In the genomic region with DNA sequence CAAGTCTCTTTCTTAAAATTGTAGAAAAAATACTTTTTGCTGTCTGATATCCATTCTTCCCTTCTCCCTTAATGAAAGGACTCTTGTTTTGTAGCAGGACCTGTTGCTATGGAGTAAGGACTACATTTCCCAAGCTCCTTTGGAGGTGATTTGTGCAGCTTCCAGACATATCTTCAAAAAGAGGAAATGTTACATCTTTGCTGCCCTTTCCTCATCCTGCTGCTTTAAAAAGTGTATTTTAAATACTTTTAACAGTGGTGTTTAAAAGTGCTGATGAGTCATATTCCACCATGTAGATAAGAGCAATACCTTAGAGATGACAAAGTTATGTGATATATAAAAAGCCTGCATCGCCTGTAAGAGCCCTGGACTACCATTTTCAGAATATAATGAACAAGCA, we compare ENCODE assay signal across 19 cellular contexts.
A peak's percentile ranks its signal among the peaks of the same experiment; 100 is the strongest.
DNase-seq lines count a peak whose midpoint lies in the region; ATAC-seq, FAIRE-seq and TF ChIP-seq lines count a peak whose summit lies in the region.
"Had no signal": no experiment of that assay in that cellular context is flagged by ENCODE, and none has a peak within 500 bp of the region (broad histone marks: within the 10 kb centered on the region; RNA-seq: fewer than 3 reads in every experiment).

No MANE protein-coding gene starts in this region.

- no peak for TF ChIP-seq POLR2A in K562 (conservative IDR thresholded peaks at IDR 0.05)

- no peaks in the 10 kb centered on the region for H3K36me3 ChIP-seq in OCI-LY7 (ENCODE audit: insufficient read depth, low read length)
- no peaks in the 10 kb centered on the region for H3K36me3 ChIP-seq in K562 (ENCODE audit: control insufficient read depth, insufficient read depth, low read length)
- no peaks in the 10 kb centered on the region for H3K36me3 ChIP-seq in trophoblast cell (ENCODE audit: control insufficient read depth in 1 of 2, insufficient read depth in 2 of 2, low read length in 2 of 2)
- H3K36me3 ChIP-seq in neuronal stem cell (replicated peaks in 1 of 2; ENCODE audit: control insufficient read depth in 2 of 2, insufficient read depth in 2 of 2, low read length in 2 of 2) = no peaks in the 10 kb centered on the region
- H3K36me3 ChIP-seq: left ventricle myocardium inferior, thoracic aorta, WERI-Rb-1 had no signal

- H3K4me1 ChIP-seq in OCI-LY7 (ENCODE audit: insufficient read depth, low read length, poor library complexity, severe bottlenecking) = peaks cover 5% of the 10 kb centered on the region
- H3K4me1 ChIP-seq in K562 (replicated peaks in 1 of 2; ENCODE audit: control insufficient read depth in 2 of 2, insufficient read depth in 2 of 2, low read length in 2 of 2) = peaks cover 0 to 2% of the 10 kb centered on the region in 2 experiments; a peak in 1 of 5 replicates
- no peaks in the 10 kb centered on the region for H3K4me1 ChIP-seq in trophoblast cell (ENCODE audit: control insufficient read depth in 1 of 2, insufficient read depth in 2 of 2, low read length in 2 of 2)
- H3K4me1 ChIP-seq in neuronal stem cell (ENCODE audit: control insufficient read depth in 2 of 2, insufficient read depth in 1 of 2, low read depth in 1 of 2, low read length in 2 of 2) = no peaks in the 10 kb centered on the region
- H3K4me1 ChIP-seq: left ventricle myocardium inferior had no signal

- peak; percentile 1 for DNase-seq in HCEC 1CT
- peak; percentile 29 for DNase-seq in OCI-LY7 (ENCODE audit: low spot score)
- DNase-seq in K562 (ENCODE audit: extremely low read depth in 1 of 4, low spot score in 3 of 4) = no peak
- DNase-seq in trophoblast cell = peak; percentile 24 to 79
- no peak for DNase-seq in NCI-H1092 (lab: John Stamatoyannopoulos, UW)
- DNase-seq in neuronal stem cell (ENCODE audit: low spot score) = no peak
- DNase-seq in putamen (ENCODE audit: low spot score) = no peak
- DNase-seq: activated CD8-positive, alpha-beta T cell treated with anti-CD3 and anti-CD28 coated beads for 36 hours; CD4-positive, CD25-positive, alpha-beta regulatory T cell; cerebellar nuclear complex; DMS79; left ventricle myocardium inferior; NCI-H69; small intestine; SW 1271; WERI-Rb-1 had no signal

- H3K9me1 ChIP-seq in K562 (ENCODE audit: control insufficient read depth, insufficient read depth, low read length) = no peaks in the 10 kb centered on the region

- no peak overlapping the region for H2BK120ac ChIP-seq in trophoblast cell (ENCODE audit: insufficient read depth, low read length, poor library complexity)
- no peak overlapping the region for H2BK120ac ChIP-seq in neuronal stem cell (ENCODE audit: low read depth, low read length)

- H3K9me3 ChIP-seq in OCI-LY7 (ENCODE audit: low read length) (no peaks in the 10 kb centered on the region), K562 (replicated peaks; ENCODE audit: control insufficient read depth, insufficient read depth, low read depth, low read length) (no peaks in the 10 kb centered on the region), trophoblast cell (ENCODE audit: insufficient read depth, low read depth, low read length) (peaks cover under 1% of the 10 kb centered on the region), neuronal stem cell (replicated peaks in 1 of 2; ENCODE audit: control insufficient read depth in 2 of 2, insufficient read depth in 1 of 2, low read depth in 1 of 2, low read length in 2 of 2) (no peaks in the 10 kb centered on the region)
- H3K9me3 ChIP-seq: left ventricle myocardium inferior, thoracic aorta had no signal

- H2AK5ac ChIP-seq in trophoblast cell (ENCODE audit: low read length) (no peak overlapping the region), neuronal stem cell (ENCODE audit: low read depth, low read length) (no peak overlapping the region)

- no peak overlapping the region for H2BK12ac ChIP-seq in trophoblast cell (ENCODE audit: low read length)
- no peak overlapping the region for H2BK12ac ChIP-seq in neuronal stem cell (ENCODE audit: low read length)

- CTCF ChIA-PET in OCI-LY7 (lab: Charles Lee; ENCODE audit: unreplicated experiment) (interaction anchor here (0.5 kb wide), 1 partner anchor 973 kb away, joined by 3 read pairs; no protein-coding TSS in a partner anchor), K562 (lab: Yijun Ruan, JAX; ENCODE audit: low intra/inter-chr PET ratio) (no interaction called here)

- H3K79me2 ChIP-seq in OCI-LY7 (ENCODE audit: insufficient read depth, low read depth, low read length) (no peaks in the 10 kb centered on the region), K562 (ENCODE audit: control insufficient read depth, insufficient read depth, low read length) (no peaks in the 10 kb centered on the region), trophoblast cell (ENCODE audit: control insufficient read depth, insufficient read depth, low read length, poor library complexity) (no peaks in the 10 kb centered on the region)

- FAIRE-seq in K562 (lab: Jason Lieb, UNC) = no peak
- FAIRE-seq: frontal cortex had no signal

- H2BK15ac ChIP-seq in neuronal stem cell (ENCODE audit: low read length) = no peak overlapping the region

- TF ChIP-seq RAD21 in K562 (CRISPR knock-in tag; conservative IDR thresholded peaks at IDR 0.05 in 1 of 2, IDR thresholded peaks at IDR 0.05 in 1 of 2) = no peak

- no peak overlapping the region for H3K4ac ChIP-seq in trophoblast cell (ENCODE audit: low read depth, low read length)
- H3K4ac ChIP-seq in neuronal stem cell (ENCODE audit: low read length) = no peak overlapping the region

- H3K23ac ChIP-seq in trophoblast cell (ENCODE audit: low read length) = no peak overlapping the region
- no peak overlapping the region for H3K23ac ChIP-seq in neuronal stem cell (ENCODE audit: low read depth, low read length, poor library complexity)

- H3K9ac ChIP-seq in K562 (ENCODE audit: insufficient read depth in 1 of 2, low read depth in 2 of 2, low read length in 2 of 2) (no peak overlapping the region), trophoblast cell (ENCODE audit: low read length) (no peak overlapping the region), neuronal stem cell (ENCODE audit: low read depth, low read length, poor library complexity) (no peak overlapping the region)

- H3K14ac ChIP-seq in trophoblast cell (ENCODE audit: low read length) (no peak overlapping the region), neuronal stem cell (ENCODE audit: low read length) (no peak overlapping the region)

- intact Hi-C loops in OCI-LY7 (cut with micrococcal nuclease; ENCODE audit: unreplicated experiment) = no loop called here
- intact Hi-C loops in K562 (cut with micrococcal nuclease) = no loop called here

- no peak overlapping the region for H4K12ac ChIP-seq in trophoblast cell (ENCODE audit: low read depth, low read length)

- H4K20me1 ChIP-seq in OCI-LY7 (ENCODE audit: insufficient read depth, low read length) (no peaks in the 10 kb centered on the region), K562 (replicated peaks; ENCODE audit: control insufficient read depth, insufficient read depth, low read length) (no peaks in the 10 kb centered on the region)

- H4K8ac ChIP-seq in trophoblast cell (ENCODE audit: low read depth, low read length) (no peak overlapping the region), neuronal stem cell (ENCODE audit: low read depth, low read length) (no peak overlapping the region)

- H3K4me3 ChIP-seq in OCI-LY7 (ENCODE audit: low read depth, low read length, poor library complexity, severe bottlenecking) (no peak overlapping the region), K562 (no peak overlapping the region), trophoblast cell (ENCODE audit: low read depth, low read length) (no peak overlapping the region), neuronal stem cell (ENCODE audit: low read length in 2 of 2) (no peak overlapping the region)
- H3K4me3 ChIP-seq: left ventricle myocardium inferior, thoracic aorta had no signal

- TF ChIP-seq EP300 in K562 (IDR thresholded peaks at IDR 0.05; ENCODE audit: low read length) = no peak

- H3K9me2 ChIP-seq in OCI-LY7 (ENCODE audit: insufficient read depth, low read length) = no peaks in the 10 kb centered on the region

- peak overlapping the region; percentile 61; the same call in 1 of the 2 replicates for H2AFZ ChIP-seq in OCI-LY7 (ENCODE audit: low read length)
- no peak overlapping the region for H2AFZ ChIP-seq in K562 (ENCODE audit: low read depth, low read length)
- no peak overlapping the region for H2AFZ ChIP-seq in trophoblast cell (ENCODE audit: insufficient read depth, low read length, poor library complexity)
- H2AFZ ChIP-seq in neuronal stem cell (ENCODE audit: low read length) = no peak overlapping the region

- no peaks in the 10 kb centered on the region for H3K27me3 ChIP-seq in K562 (ENCODE audit: control insufficient read depth in 2 of 2, insufficient read depth in 2 of 2, low read length in 2 of 2)
- no peaks in the 10 kb centered on the region for H3K27me3 ChIP-seq in trophoblast cell (ENCODE audit: insufficient read depth, low read length)
- no peaks in the 10 kb centered on the region for H3K27me3 ChIP-seq in neuronal stem cell (ENCODE audit: control insufficient read depth in 3 of 3, insufficient read depth in 3 of 3, low read depth in 1 of 3, low read length in 3 of 3)

- TF ChIP-seq CTCF in OCI-LY7 (conservative IDR thresholded peaks at IDR 0.05; ENCODE audit: low read length) (no peak), K562 (IDR thresholded peaks at IDR 0.05 in 2 of 3, conservative IDR thresholded peaks at IDR 0.05 in 1 of 3; ENCODE audit: insufficient read depth in 2 of 3, low read depth in 1 of 3, low read length in 3 of 3) (no peak)

- H3K18ac ChIP-seq in trophoblast cell (ENCODE audit: low read length) = no peak overlapping the region
- no peak overlapping the region for H3K18ac ChIP-seq in neuronal stem cell (ENCODE audit: low read length)

- in situ Hi-C loops in K562 (cut with MboI) = no loop called here

- H3K79me1 ChIP-seq in trophoblast cell (ENCODE audit: low read length) (no peaks in the 10 kb centered on the region), neuronal stem cell (ENCODE audit: low read depth, low read length) (no peaks in the 10 kb centered on the region)

- no peak overlapping the region for H2BK5ac ChIP-seq in trophoblast cell (ENCODE audit: low read depth, low read length, poor library complexity)
- no peak overlapping the region for H2BK5ac ChIP-seq in neuronal stem cell (ENCODE audit: low read length)

- POLR2A ChIA-PET in OCI-LY7 (lab: Charles Lee) = interaction anchor here (0.5 kb wide), 1 partner anchor 770 kb away, joined by 3 read pairs; no protein-coding TSS in a partner anchor
- POLR2A ChIA-PET in K562 (lab: Yijun Ruan, JAX) = no interaction called here

- H3K4me2 ChIP-seq in OCI-LY7 (ENCODE audit: low read length) (no peak overlapping the region), K562 (ENCODE audit: insufficient read depth, low read length) (no peak overlapping the region), trophoblast cell (ENCODE audit: low read length) (no peak overlapping the region), neuronal stem cell (ENCODE audit: insufficient read depth, low read length, poor library complexity, severe bottlenecking) (no peak overlapping the region)

- 10% methylated on average over 1 of the region's 1 CpG for WGBS in K562 (ENCODE audit: insufficient coverage, low coverage, missing lambda C conversion rate)
- no CpG with 5 or more reads among the region's 1 CpG for WGBS in trophoblast cell (ENCODE audit: extremely low coverage, insufficient coverage, insufficient read length)
- WGBS in neuronal stem cell (ENCODE audit: extremely low coverage in 2 of 2, insufficient read length in 2 of 2, insufficient replicate concordance in 1 of 2), 2 donors = no CpG with 5 or more reads among the region's 1 CpG

- BruUV-seq in OCI-LY7 (replicated peaks; lab: Mats Ljungman, UMichigan) (no TSS peak), K562 (replicated peaks; lab: Mats Ljungman, UMichigan) (no TSS peak)

- H3K27ac ChIP-seq in OCI-LY7 (ENCODE audit: low read depth, low read length, poor library complexity, severe bottlenecking) = no peak overlapping the region
- no peak overlapping the region for H3K27ac ChIP-seq in K562 (ENCODE audit: extremely low read depth, low read depth, low read length)
- no peak overlapping the region for H3K27ac ChIP-seq in trophoblast cell (ENCODE audit: low read depth, low read length)
- H3K27ac ChIP-seq in neuronal stem cell (replicated peaks; ENCODE audit: low read length) = no peak overlapping the region
- H3K27ac ChIP-seq: left ventricle myocardium inferior, thoracic aorta, WERI-Rb-1 had no signal

- H4K91ac ChIP-seq in trophoblast cell (ENCODE audit: low read depth, low read length) (no peak overlapping the region), neuronal stem cell (ENCODE audit: low read depth, low read length, poor library complexity) (no peak overlapping the region)

- 0 out of 3 replicates have a peak, but pooled peaks have one; percentile 51 for ATAC-seq in K562
- ATAC-seq: activated CD8-positive, alpha-beta T cell treated with anti-CD3 and anti-CD28 coated beads for 36 hours; Panc1 had no signal

Comparison
In these comparisons a context has a peak if more than half of its experiments do, and no peak if none do; other contexts are left out.
1. DNase-seq: peak in HCEC 1CT (single experiment), OCI-LY7 (single experiment) and trophoblast cell (2 of 2); none in K562 (0 of 4), NCI-H1092 (single experiment), neuronal stem cell (single experiment) and putamen (single experiment).